Comparison of ENCODE assay signal across 18 cellular contexts in the genomic region with DNA sequence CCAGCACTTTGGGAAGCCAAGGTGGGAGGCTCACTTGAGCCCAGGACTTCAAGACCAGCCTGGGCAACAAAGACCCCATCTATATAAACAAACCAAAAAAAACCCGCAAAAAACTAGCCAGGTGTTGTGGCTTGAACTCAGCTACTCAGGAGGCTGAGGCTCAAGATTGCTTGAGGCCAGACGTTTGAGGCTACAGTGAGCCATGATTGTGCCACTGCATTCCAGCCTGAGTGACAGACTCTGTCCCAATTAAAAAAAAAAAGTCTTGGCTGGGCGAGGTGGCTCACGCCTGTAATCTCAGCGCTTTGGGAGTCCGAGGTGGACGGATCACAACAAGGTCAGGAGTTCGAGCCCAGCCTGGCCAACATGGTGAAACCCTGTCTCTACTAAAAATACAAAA. TPM values are rescaled to one million over a fixed set of nuclear protein-coding genes. Genes with fewer than 3 reads are reported as not detected.
DNase-seq lines count a peak whose midpoint lies in the region; ATAC-seq, FAIRE-seq and TF ChIP-seq lines count a peak whose summit lies in the region.
"Had no signal": no experiment of that assay in that cellular context is flagged by ENCODE, and none has a peak within 500 bp of the region (broad histone marks: within the 10 kb centered on the region; RNA-seq: fewer than 3 reads in every experiment).

No MANE protein-coding gene starts in this region.

- BruUV-seq in GM12878 (replicated peaks; lab: Mats Ljungman, UMichigan): no TSS peak

- H3K4me2 ChIP-seq in GM23338 (no peak overlapping the region), GM12878 (ENCODE audit: control insufficient read depth, insufficient read depth) (peak overlapping the region; percentile 72), SK-N-SH (no peak overlapping the region)

- H3K79me2 ChIP-seq in GM23338 (replicated peaks; ENCODE audit: insufficient read depth): peaks cover 85% of the 10 kb centered on the region
- H3K79me2 ChIP-seq in GM12878 (ENCODE audit: control insufficient read depth, insufficient read depth, low read length): peaks cover 90% of the 10 kb centered on the region
- peaks cover 100% of the 10 kb centered on the region for H3K79me2 ChIP-seq in SK-N-SH (ENCODE audit: insufficient read depth)

- H3K27ac Mint-ChIP-seq in GM23338 (no peak overlapping the region), nephron progenitor cell (peak overlapping the region; percentile 32)
- H3K27ac Mint-ChIP-seq in stimulated activated memory B cell treated with anti-CD40 and anti-IgM and Interleukin-4, amounts not matched to agents 10 μg/mL and 1 μg/mL and 100 μg/mL, for 72 hours: peak overlapping the region; percentile 61
- H3K27ac Mint-ChIP-seq: CD4-positive, alpha-beta T cell had no signal

- H3K4me1 Mint-ChIP-seq in GM23338 (no peaks in the 10 kb centered on the region), nephron progenitor cell (peaks cover 9% of the 10 kb centered on the region)
- peaks cover 52% of the 10 kb centered on the region for H3K4me1 Mint-ChIP-seq in stimulated activated memory B cell treated with anti-CD40 and anti-IgM and Interleukin-4, amounts not matched to agents 10 μg/mL and 1 μg/mL and 100 μg/mL, for 72 hours

- peaks cover 4% of the 10 kb centered on the region; the same call in 1 of the 3 replicates for H3K36me3 Mint-ChIP-seq in GM23338 (ENCODE audit: low read depth)
- H3K36me3 Mint-ChIP-seq in nephron progenitor cell (ENCODE audit: low read depth): peaks cover 7% of the 10 kb centered on the region
- peaks cover 8% of the 10 kb centered on the region for H3K36me3 Mint-ChIP-seq in stimulated activated memory B cell treated with anti-CD40 and anti-IgM and Interleukin-4, amounts not matched to agents 10 μg/mL and 1 μg/mL and 100 μg/mL, for 72 hours

- H2AFZ ChIP-seq in GM23338: no peak overlapping the region
- no peak overlapping the region for H2AFZ ChIP-seq in GM12878 (ENCODE audit: control insufficient read depth, low read depth, low read length)
- no peak overlapping the region for H2AFZ ChIP-seq in SK-N-SH (ENCODE audit: low read depth)

- SMC1A ChIA-PET in GM12878 (lab: Charles Lee; ENCODE audit: uncharacterized antibody, unreplicated experiment): no interaction called here

- in situ Hi-C loops in GM12878 (cut with MboI): no loop called here

- ATAC-seq in GM23338: no peak
- ATAC-seq in GM12878: no peak
- ATAC-seq in stimulated activated memory B cell treated with anti-CD40 and anti-IgM and Interleukin-4, amounts not matched to agents 10 μg/mL and 1 μg/mL and 100 μg/mL, for 72 hours: no peak
- no peak for ATAC-seq in GM18867 (IDR thresholded peaks at IDR 0.05; ENCODE audit: unreplicated experiment)

- H3K36me3 ChIP-seq in GM23338 (ENCODE audit: insufficient read depth) (no peaks in the 10 kb centered on the region), GM12878 (ENCODE audit: control insufficient read depth in 2 of 2, insufficient read depth in 2 of 2, low read length in 1 of 2) (no peaks in the 10 kb centered on the region; a peak in 1 of 4 replicates), left ventricle myocardium inferior (no peaks in the 10 kb centered on the region), SK-N-SH (replicated peaks in 1 of 2; ENCODE audit: control insufficient read depth in 1 of 2, insufficient read depth in 2 of 2, low read length in 1 of 2) (peaks cover 0 to 8% of the 10 kb centered on the region in 2 experiments)
- H3K36me3 ChIP-seq: HAP-1 had no signal

- no peak overlapping the region for H3K4me3 ChIP-seq in GM23338
- H3K4me3 ChIP-seq in GM12878: 0 out of 2 replicates have a peak overlapping the region, but pooled peaks have one; percentile 1
- no peak overlapping the region for H3K4me3 ChIP-seq in left ventricle myocardium inferior
- no peak overlapping the region for H3K4me3 ChIP-seq in SK-N-SH (ENCODE audit: low read depth in 2 of 2, low read length in 1 of 2)
- H3K4me3 ChIP-seq: HAP-1, K562 had no signal

- H3K27ac ChIP-seq in GM23338 (ENCODE audit: low read depth): 0 out of 2 replicates have a peak overlapping the region, but pooled peaks have one; percentile 72
- peak overlapping the region; percentile 86 for H3K27ac ChIP-seq in GM12878 (ENCODE audit: control insufficient read depth, insufficient read depth)
- H3K27ac ChIP-seq in left ventricle myocardium inferior (replicated peaks): no peak overlapping the region
- no peak overlapping the region for H3K27ac ChIP-seq in SK-N-SH (ENCODE audit: low read depth in 2 of 2, low read length in 1 of 2)
- H3K27ac ChIP-seq: C4-2B had no signal

- no peaks in the 10 kb centered on the region for H3F3A ChIP-seq in GM23338 (replicated peaks; ENCODE audit: low read depth)
- H3F3A ChIP-seq in SK-N-SH (replicated peaks; ENCODE audit: insufficient read depth): peaks cover 5% of the 10 kb centered on the region

- peak overlapping the region; percentile 33; the same call in 1 of the 2 replicates for H3K9ac ChIP-seq in GM12878 (ENCODE audit: control insufficient read depth, insufficient read depth, low read length)
- H3K9ac ChIP-seq in SK-N-SH: no peak overlapping the region

- TF ChIP-seq RAD21 in GM12878 (IDR thresholded peaks at IDR 0.05; ENCODE audit: insufficient read depth, low read depth, low read length) (no peak), SK-N-SH (IDR thresholded peaks at IDR 0.05; ENCODE audit: low read length) (no peak)

- H3K9me3 Mint-ChIP-seq in GM23338 (no peaks in the 10 kb centered on the region), nephron progenitor cell (no peaks in the 10 kb centered on the region)
- H3K9me3 Mint-ChIP-seq in stimulated activated memory B cell treated with anti-CD40 and anti-IgM and Interleukin-4, amounts not matched to agents 10 μg/mL and 1 μg/mL and 100 μg/mL, for 72 hours: no peaks in the 10 kb centered on the region
- H3K9me3 Mint-ChIP-seq: CD4-positive, alpha-beta T cell had no signal

- no peaks in the 10 kb centered on the region for H3K9me3 ChIP-seq in GM12878 (replicated peaks; ENCODE audit: control insufficient read depth, insufficient read depth, low read length)
- no peaks in the 10 kb centered on the region for H3K9me3 ChIP-seq in left ventricle myocardium inferior (replicated peaks)
- no peaks in the 10 kb centered on the region for H3K9me3 ChIP-seq in SK-N-SH
- H3K9me3 ChIP-seq: Caco-2, HAP-1 had no signal

- CTCF ChIA-PET in GM12878 (lab: Yijun Ruan, JAX) (no interaction called here), SK-N-SH (lab: Yijun Ruan, JAX) (interaction anchor here (0.7 to 1.0 kb wide), 2 partner anchors 193 to 194 kb away, joined by 3 to 4 read pairs; no protein-coding TSS in a partner anchor)

- 89% methylated on average over 8 of the region's 8 CpGs for WGBS in GM12878 (ENCODE audit: insufficient coverage, insufficient replicate concordance, low lambda C conversion rate, missing lambda C conversion rate)
- 95% methylated on average over 8 of the region's 8 CpGs for WGBS in SK-N-SH (ENCODE audit: low lambda C conversion rate)

- DNase-seq in GM23338 (ENCODE audit: low spot score) (no peak), GM12878 (ENCODE audit: low read depth, low spot score) (no peak), nephron progenitor cell (no peak), left ventricle myocardium inferior (no peak), SK-N-SH (no peak), SIG-M5 treated with dmso at 0.1 percent for 504 hours (lab: John Stamatoyannopoulos, UW; ENCODE audit: unreplicated experiment) (no peak)
- DNase-seq: Caco-2; CD4-positive, alpha-beta T cell; GDM1; IMR-90 had no signal

- H3K4me1 ChIP-seq in GM23338 (ENCODE audit: insufficient read depth): no peaks in the 10 kb centered on the region
- peaks cover 46% of the 10 kb centered on the region for H3K4me1 ChIP-seq in GM12878 (ENCODE audit: control insufficient read depth, insufficient read depth, low read length)
- peaks cover 49% of the 10 kb centered on the region for H3K4me1 ChIP-seq in left ventricle myocardium inferior
- peaks cover 0 to 14% of the 10 kb centered on the region in 2 experiments; a peak in 2 of 4 replicates for H3K4me1 ChIP-seq in SK-N-SH (ENCODE audit: control insufficient read depth in 1 of 2, insufficient read depth in 2 of 2, low read depth in 1 of 2, low read length in 1 of 2)

- TF ChIP-seq EP300 in GM12878 (IDR thresholded peaks at IDR 0.05; ENCODE audit: borderline replicate concordance in 1 of 2, control insufficient read depth in 1 of 2, low read depth in 2 of 2, low read length in 2 of 2): no peak
- TF ChIP-seq EP300 in SK-N-SH (IDR thresholded peaks at IDR 0.05; ENCODE audit: borderline replicate concordance in 1 of 2, low read depth in 1 of 2, low read length in 1 of 2): no peak

- intact Hi-C loops in GM12878 (cut with micrococcal nuclease; ENCODE audit: unreplicated experiment) (no loop called here), left ventricle myocardium inferior (cut with micrococcal nuclease) (no loop called here)

- POLR2A ChIA-PET in GM12878 (lab: Charles Lee) (no interaction called here), SK-N-SH (lab: Yijun Ruan, JAX) (no interaction called here)

- TF ChIP-seq CTCF in GM23338 (conservative IDR thresholded peaks at IDR 0.05; ENCODE audit: low read depth in 2 of 2) (no peak), GM12878 (IDR thresholded peaks at IDR 0.05 in 2 of 3, conservative IDR thresholded peaks at IDR 0.05 in 1 of 3; ENCODE audit: control insufficient read depth in 2 of 3, extremely low read depth in 1 of 3, insufficient read depth in 1 of 3, low read depth in 3 of 3, low read length in 3 of 3) (no peak), nephron progenitor cell (IDR thresholded peaks at IDR 0.05) (no peak), left ventricle myocardium inferior (IDR thresholded peaks at IDR 0.05; ENCODE audit: borderline replicate concordance) (no peak), SK-N-SH (IDR thresholded peaks at IDR 0.05) (no peak)

- no peak overlapping the region for H3K4me3 Mint-ChIP-seq in GM23338
- H3K4me3 Mint-ChIP-seq in nephron progenitor cell: no peak overlapping the region
- no peak overlapping the region for H3K4me3 Mint-ChIP-seq in stimulated activated memory B cell treated with anti-CD40 and anti-IgM and Interleukin-4, amounts not matched to agents 10 μg/mL and 1 μg/mL and 100 μg/mL, for 72 hours
- H3K4me3 Mint-ChIP-seq: CD4-positive, alpha-beta T cell had no signal

- H3K27me3 Mint-ChIP-seq in GM23338 (ENCODE audit: insufficient read depth, low read depth, poor library complexity) (no peaks in the 10 kb centered on the region), nephron progenitor cell (ENCODE audit: low read depth, poor library complexity) (peaks cover 6% of the 10 kb centered on the region)
- H3K27me3 Mint-ChIP-seq in stimulated activated memory B cell treated with anti-CD40 and anti-IgM and Interleukin-4, amounts not matched to agents 10 μg/mL and 1 μg/mL and 100 μg/mL, for 72 hours: no peaks in the 10 kb centered on the region
- H3K27me3 Mint-ChIP-seq: CD4-positive, alpha-beta T cell had no signal

- no peak for TF ChIP-seq POLR2A in GM12878 (IDR thresholded peaks at IDR 0.05; ENCODE audit: low read depth, low read length)

- RAD21 ChIA-PET in GM12878 (lab: Charles Lee; ENCODE audit: unreplicated experiment): interaction anchor here (1.5 kb wide), 1 partner anchor 11 kb away, joined by 3 read pairs; the partner anchor contains the start of gene RABGEF1

- H4K20me1 ChIP-seq in GM23338 (replicated peaks; ENCODE audit: insufficient read depth) (peaks cover 32% of the 10 kb centered on the region), GM12878 (ENCODE audit: control insufficient read depth, insufficient read depth) (no peaks in the 10 kb centered on the region), SK-N-SH (ENCODE audit: insufficient read depth) (peaks cover 91% of the 10 kb centered on the region)

- FAIRE-seq in GM12878 (lab: Jason Lieb, UNC): no peak
- FAIRE-seq: D721Med, GM19239, HTR-8/SVneo, K562 had no signal

- H3K27me3 ChIP-seq in GM23338 (ENCODE audit: insufficient read depth): no peaks in the 10 kb centered on the region
- H3K27me3 ChIP-seq in GM12878 (replicated peaks in 1 of 2; ENCODE audit: control insufficient read depth in 2 of 2, insufficient read depth in 2 of 2, low read length in 1 of 2): no peaks in the 10 kb centered on the region
- no peaks in the 10 kb centered on the region for H3K27me3 ChIP-seq in left ventricle myocardium inferior (ENCODE audit: low read depth)
- H3K27me3 ChIP-seq in SK-N-SH (ENCODE audit: insufficient read depth): no peaks in the 10 kb centered on the region

- H3K9me2 ChIP-seq in GM23338 (ENCODE audit: insufficient read depth) (no peaks in the 10 kb centered on the region), SK-N-SH (no peaks in the 10 kb centered on the region)

RNA-seq across cellular contexts. Expression of gene RABGEF1, which starts 11.4 kb away (rescaled TPM):
- 15.7 and 17.5 TPM in 2 replicates for total RNA-seq in GM23338 (2014; rRNA removed; shearing (Covaris generic))
- polyA plus RNA-seq in GM23338 (2016; fragmentation: Nextera tagmentation; extraction: Ambion mirVana) (12.3 and 14.7 TPM in 2 replicates), GM12878 (2011; rRNA removed) (33.0 and 36.4 TPM in 2 replicates), GM12878 (2014; fragmentation: Illumina TruSeq; extraction: Trizol) (36.4 and 45.7 TPM in 2 replicates), GM12878 (2014; fragmentation: Nextera tagmentation; extraction: Ambion mirVana) (10 to 100 TPM; 10.2 to 11.8 TPM), GM12878 (2014; rRNA removed) (18.2 and 21.4 TPM in 2 replicates), GM12878 (2016; fragmentation: Nextera tagmentation; extraction: Ambion mirVana) (10 to 100 TPM; 24.7 to 31.2 TPM), SK-N-SH (2012; rRNA removed) (25.6 and 32.4 TPM in 2 replicates)
- 30.4 and 38.8 TPM in 2 replicates for total RNA-seq in GM12878 (2013; cell fraction: nucleolus; rRNA removed)
- total RNA-seq in GM12878 (2014; rRNA removed) (21.0 and 26.4 TPM in 2 replicates), GM12878 (2014; rRNA removed; fragmentation: Illumina TruSeq; extraction: Trizol) (24.8 and 27.5 TPM in 2 replicates), GM12878 (2021) (26.2 and 27.5 TPM in 2 replicates), left ventricle myocardium inferior (17.4 TPM)
- polyA plus RNA-seq in GM12878 (2011; ENCODE audit: low read depth): 14.7 TPM
- polyA plus RNA-seq in GM12878 (2011; cell fraction: cytosol; rRNA removed): 28.5 and 31.7 TPM in 2 replicates
- polyA plus RNA-seq in GM12878 (2011; cell fraction: nucleus; rRNA removed): 20.5 and 20.6 TPM in 2 replicates
- polyA plus RNA-seq in GM12878 (2012): 17.2 and 23.6 TPM in 2 replicates
- polyA minus RNA-seq in GM12878 (2011; rRNA and poly(A)+ RNA removed): 46.2 and 47.7 TPM in 2 replicates
- polyA minus RNA-seq in GM12878 (2011; cell fraction: cytosol; rRNA and poly(A)+ RNA removed): 13.4 and 14.0 TPM in 2 replicates
- 6.5 and 12.0 TPM in 2 replicates for polyA minus RNA-seq in GM12878 (2011; cell fraction: nucleus; rRNA and poly(A)+ RNA removed)
- polyA plus RNA-seq in SK-N-SH (2012; cell fraction: cytosol; rRNA removed): 28.9 and 29.1 TPM in 2 replicates
- 56.5 and 68.8 TPM in 2 replicates for polyA plus RNA-seq in SK-N-SH (2012; cell fraction: nucleus; rRNA removed)

Comparison
In these comparisons a context has a peak if more than half of its experiments do, and no peak if none do; other contexts are left out.
1. H3K27ac ChIP-seq: peak in GM23338 (single experiment) and GM12878 (single experiment); none in left ventricle myocardium inferior (single experiment) and SK-N-SH (0 of 2).